In genomic region chr16:13540771-13541170, GRCh38 we compare ENCODE assay signal across 21 cellular contexts.
"Had no signal": no experiment of that assay in that cellular context is flagged by ENCODE, and none has a peak within 500 bp of the region (broad histone marks: within the 10 kb centered on the region; RNA-seq: fewer than 3 reads in every experiment).

No MANE protein-coding gene starts in this region.

- H3K27ac ChIP-seq: colonic mucosa, coronary artery, dorsolateral prefrontal cortex, epithelial cell of prostate, esophagus muscularis mucosa, esophagus squamous epithelium, foreskin keratinocyte, gastrocnemius medialis, gastroesophageal sphincter had no signal

- H3K4me3 ChIP-seq: colonic mucosa, coronary artery, dorsolateral prefrontal cortex, esophagus muscularis mucosa, esophagus squamous epithelium, gastrocnemius medialis, gastroesophageal sphincter had no signal

- H3K4me1 ChIP-seq: colonic mucosa, esophagus squamous epithelium, foreskin keratinocyte, gastrocnemius medialis had no signal

- DNase-seq: colonic mucosa; cortex of kidney; dermis blood vessel endothelial cell; dorsolateral prefrontal cortex; effector CD4-positive, alpha-beta T cell; effector CD8-positive, alpha-beta T cell; effector memory CD4-positive, alpha-beta T cell; effector memory CD8-positive, alpha-beta T cell; endodermal cell; erythroblast; esophagus squamous epithelium; foreskin fibroblast; foreskin keratinocyte; foreskin melanocyte; gastrocnemius medialis; glutamatergic neuron; head of caudate nucleus had no signal

- H3K9me3 ChIP-seq: colonic mucosa, esophagus muscularis mucosa, esophagus squamous epithelium, gastrocnemius medialis, gastroesophageal sphincter had no signal

- H3K36me3 ChIP-seq: colonic mucosa, esophagus muscularis mucosa, esophagus squamous epithelium, gastrocnemius medialis, gastroesophageal sphincter had no signal

- H3K27me3 ChIP-seq: colonic mucosa, esophagus muscularis mucosa, esophagus squamous epithelium, foreskin keratinocyte, gastrocnemius medialis, gastroesophageal sphincter had no signal
